ENCODE assay signal across 12 cellular contexts in the genomic region with DNA sequence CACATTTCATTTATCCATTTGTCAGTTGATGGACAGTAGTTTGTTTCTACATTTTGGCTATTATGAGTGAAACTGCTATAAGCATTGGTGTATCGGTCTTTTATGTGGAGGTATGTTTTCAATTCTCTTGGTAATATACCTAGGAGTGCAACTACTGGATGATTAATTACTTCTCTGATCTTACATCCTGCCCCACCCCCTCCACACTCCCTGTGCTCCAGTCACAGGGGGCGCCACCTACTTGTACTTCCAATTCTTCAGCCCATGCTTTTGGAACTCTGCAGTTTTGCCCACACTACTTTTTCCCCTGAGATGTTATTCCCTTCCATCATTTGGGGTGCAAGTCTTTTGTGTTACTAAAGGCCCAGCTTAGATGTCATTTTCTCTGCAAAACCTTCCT. TPM values are rescaled to one million over a fixed set of nuclear protein-coding genes. Genes with fewer than 3 reads are reported as not detected.
DNase-seq lines count a peak whose midpoint lies in the region; ATAC-seq, FAIRE-seq and TF ChIP-seq lines count a peak whose summit lies in the region.
"Had no signal": no experiment of that assay in that cellular context is flagged by ENCODE, and none has a peak within 500 bp of the region (broad histone marks: within the 10 kb centered on the region; RNA-seq: fewer than 3 reads in every experiment).

No MANE protein-coding gene starts in this region.

- in situ Hi-C loops in IMR-90 (cut with MboI; ENCODE audit: low sequenced_read_pairs) = loop anchor here (25.0 kb wide), 3 partner anchors 548 to 948 kb away; a partner anchor contains a TSS

- intact Hi-C loops in IMR-90 (cut with micrococcal nuclease) = loop anchor here (10.0 kb wide), 4 partner anchors 79 to 1331 kb away; a partner anchor contains a TSS

- H3K36me3 ChIP-seq in IMR-90 (ENCODE audit: control insufficient read depth, insufficient read depth, low read length) (no peaks in the 10 kb centered on the region), adipocyte (ENCODE audit: control insufficient read depth, insufficient read depth, low read length, severe bottlenecking) (no peaks in the 10 kb centered on the region)

- no peak overlapping the region for H3K27ac ChIP-seq in IMR-90 (ENCODE audit: insufficient read depth, low read length)

- H4K91ac ChIP-seq in IMR-90 (ENCODE audit: insufficient read depth, low read depth, low read length) = no peak overlapping the region

- H3K9me1 ChIP-seq in IMR-90 (ENCODE audit: insufficient read depth, low read length) = peaks cover 2% of the 10 kb centered on the region; the same call in 1 of the 2 replicates

- no TSS peak for BruUV-seq in IMR-90 (replicated peaks; lab: Mats Ljungman, UMichigan)

- peak; percentile 21 for DNase-seq in NCI-H748 (lab: John Stamatoyannopoulos, UW; ENCODE audit: unreplicated experiment)
- no peak for DNase-seq in NCI-H748 treated with DMSO at 0.1 percent for 48 hours (lab: John Stamatoyannopoulos, UW)
- DNase-seq in IMR-90 = no peak
- DNase-seq in adipocyte (ENCODE audit: low read depth) = peak; percentile 34
- peak; percentile 41 for DNase-seq in kidney tubule cell (ENCODE audit: low spot score)
- no peak for DNase-seq in GM19239 (ENCODE audit: insufficient read length, low spot score)
- no peak for DNase-seq in amniotic stem cell (lab: John Stamatoyannopoulos, UW)
- DNase-seq: activated CD8-positive, alpha-beta memory T cell treated with anti-CD3 and anti-CD28 coated beads, Interleukin-2, amount 50 U/mL, for 4 hours; KBM-7; left cardiac atrium; RPMI8226 had no signal

- no peaks in the 10 kb centered on the region for H3K27me3 ChIP-seq in IMR-90 (ENCODE audit: control insufficient read depth, insufficient read depth, low read length)
- no peaks in the 10 kb centered on the region for H3K27me3 ChIP-seq in adipocyte (replicated peaks; ENCODE audit: control insufficient read depth, insufficient read depth, low read length)

- FAIRE-seq in GM19239 (lab: Jason Lieb, UNC) = no peak

- no peak overlapping the region for H2AK5ac ChIP-seq in IMR-90 (ENCODE audit: low read depth, low read length)

- H2BK20ac ChIP-seq in IMR-90 (ENCODE audit: low read depth, low read length) = no peak overlapping the region

- H3K79me1 ChIP-seq in IMR-90 (ENCODE audit: low read depth in 1 of 2, low read length in 2 of 2) = no peaks in the 10 kb centered on the region

- CTCF ChIA-PET in IMR-90 (lab: Yijun Ruan, JAX) = no interaction called here

- POLR2A ChIA-PET in IMR-90 (lab: Charles Lee; ENCODE audit: unreplicated experiment) = no interaction called here

- no peak for TF ChIP-seq POLR2A in IMR-90 (IDR thresholded peaks at IDR 0.05; ENCODE audit: low read depth, low read length)

- no peak overlapping the region for H3K14ac ChIP-seq in IMR-90 (replicated peaks; ENCODE audit: low read depth, low read length)

- no peak overlapping the region for H3K4me3 ChIP-seq in IMR-90 (ENCODE audit: insufficient read depth, low read depth, low read length)
- no peak overlapping the region for H3K4me3 ChIP-seq in adipocyte (ENCODE audit: low read length)

- no peak overlapping the region for H2BK15ac ChIP-seq in IMR-90 (ENCODE audit: low read depth, low read length)

- H3K4ac ChIP-seq in IMR-90 (ENCODE audit: low read depth, low read length) = no peak overlapping the region

- no peak for ATAC-seq in IMR-90 (ENCODE audit: low read depth)
- no peak for ATAC-seq in HG03159 (IDR thresholded peaks at IDR 0.05; ENCODE audit: unreplicated experiment)
- ATAC-seq: left cardiac atrium had no signal

- TF ChIP-seq CTCF in IMR-90 (conservative IDR thresholded peaks at IDR 0.05; ENCODE audit: low read depth, low read length) = peak; percentile 33

- no peak overlapping the region for H2BK120ac ChIP-seq in IMR-90 (ENCODE audit: low read depth, low read length)

- 33% methylated on average over 1 of the region's 2 CpGs; no CpG with 5 or more reads in 1 of the 2 experiments for WGBS in IMR-90 (ENCODE audit: extremely low coverage in 2 of 2, insufficient read length in 1 of 2), 2 experiments

- H4K20me1 ChIP-seq in IMR-90 (ENCODE audit: insufficient read depth, low read length) = no peaks in the 10 kb centered on the region

- no peak overlapping the region for H3K9ac ChIP-seq in IMR-90 (ENCODE audit: low read depth, low read length)
- H3K9ac ChIP-seq in adipocyte (ENCODE audit: low read length) = no peak overlapping the region

- H3K4me1 ChIP-seq in IMR-90 (ENCODE audit: control insufficient read depth, insufficient read depth, low read length) (peaks cover 5% of the 10 kb centered on the region), adipocyte (ENCODE audit: control insufficient read depth, insufficient read depth, low read length) (peaks cover 18% of the 10 kb centered on the region)

- H2AK9ac ChIP-seq in IMR-90 (replicated peaks; ENCODE audit: low read depth, low read length, poor library complexity) = no peak overlapping the region

- dilution Hi-C loops in IMR-90 (cut with HindIII; ENCODE audit: low sequenced_read_pairs, unreplicated experiment) = no loop called here

- no peaks in the 10 kb centered on the region for H3K9me3 ChIP-seq in IMR-90 (ENCODE audit: control insufficient read depth, insufficient read depth, low read length)
- H3K9me3 ChIP-seq in adipocyte (ENCODE audit: control insufficient read depth, low read length) = no peaks in the 10 kb centered on the region

- TF ChIP-seq RAD21 in IMR-90 (IDR thresholded peaks at IDR 0.05; ENCODE audit: low read length) = no peak

- H2AFZ ChIP-seq in IMR-90 (replicated peaks; ENCODE audit: low read length, poor library complexity) = no peak overlapping the region

- H3K56ac ChIP-seq in IMR-90 (ENCODE audit: extremely low read depth, insufficient read depth, low read length) = no peak overlapping the region

- H3K23ac ChIP-seq in IMR-90 (ENCODE audit: low read depth, low read length) = no peak overlapping the region

- no peak overlapping the region for H3K18ac ChIP-seq in IMR-90 (ENCODE audit: low read depth, low read length)

- H3K4me2 ChIP-seq in IMR-90 (ENCODE audit: low read depth, low read length) = no peak overlapping the region

- H4K5ac ChIP-seq in IMR-90 (ENCODE audit: low read depth, low read length) = no peak overlapping the region

- H4K8ac ChIP-seq in IMR-90 (ENCODE audit: low read depth in 2 of 2, low read length in 2 of 2) = no peak overlapping the region

- H2BK5ac ChIP-seq in IMR-90 (ENCODE audit: low read depth, low read length, poor library complexity, severe bottlenecking) = no peak overlapping the region

TF ChIP-seq in IMR-90, 13 proteins besides CTCF, POLR2A, EP300 and RAD21:
- TF ChIP-seq MAZ (IDR thresholded peaks at IDR 0.05; ENCODE audit: borderline replicate concordance, low read depth, low read length) (no peak), RCOR1 (IDR thresholded peaks at IDR 0.05; ENCODE audit: insufficient replicate concordance, low read length) (no peak), SMC3 (IDR thresholded peaks at IDR 0.05; ENCODE audit: low read depth, low read length) (no peak), MXI1 (IDR thresholded peaks at IDR 0.05; ENCODE audit: borderline replicate concordance, low read depth, low read length) (no peak), RFX5 (IDR thresholded peaks at IDR 0.05; ENCODE audit: low read depth, low read length) (no peak), CEBPB (IDR thresholded peaks at IDR 0.05; ENCODE audit: low read depth, low read length) (no peak), MAFK (IDR thresholded peaks at IDR 0.05; ENCODE audit: low read depth, low read length) (no peak)
- TF ChIP-seq, protein P1, sequence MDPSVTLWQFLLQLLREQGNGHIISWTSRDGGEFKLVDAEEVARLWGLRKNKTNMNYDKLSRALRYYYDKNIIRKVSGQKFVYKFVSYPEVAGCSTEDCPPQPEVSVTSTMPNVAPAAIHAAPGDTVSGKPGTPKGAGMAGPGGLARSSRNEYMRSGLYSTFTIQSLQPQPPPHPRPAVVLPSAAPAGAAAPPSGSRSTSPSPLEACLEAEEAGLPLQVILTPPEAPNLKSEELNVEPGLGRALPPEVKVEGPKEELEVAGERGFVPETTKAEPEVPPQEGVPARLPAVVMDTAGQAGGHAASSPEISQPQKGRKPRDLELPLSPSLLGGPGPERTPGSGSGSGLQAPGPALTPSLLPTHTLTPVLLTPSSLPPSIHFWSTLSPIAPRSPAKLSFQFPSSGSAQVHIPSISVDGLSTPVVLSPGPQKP (IDR thresholded peaks at IDR 0.05; ENCODE audit: borderline replicate concordance, low read depth, low read length) = no peak
- TF ChIP-seq, protein P2, sequence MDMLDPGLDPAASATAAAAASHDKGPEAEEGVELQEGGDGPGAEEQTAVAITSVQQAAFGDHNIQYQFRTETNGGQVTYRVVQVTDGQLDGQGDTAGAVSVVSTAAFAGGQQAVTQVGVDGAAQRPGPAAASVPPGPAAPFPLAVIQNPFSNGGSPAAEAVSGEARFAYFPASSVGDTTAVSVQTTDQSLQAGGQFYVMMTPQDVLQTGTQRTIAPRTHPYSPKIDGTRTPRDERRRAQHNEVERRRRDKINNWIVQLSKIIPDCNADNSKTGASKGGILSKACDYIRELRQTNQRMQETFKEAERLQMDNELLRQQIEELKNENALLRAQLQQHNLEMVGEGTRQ (IDR thresholded peaks at IDR 0.05; ENCODE audit: low read depth, low read length) = no peak
TF ChIP-seq in IMR-90: peak in this region for 0.

RNA-seq across cellular contexts. Expression of a gene that starts 42.0 kb away (rescaled TPM):
- total RNA-seq in IMR-90 (2012; rRNA removed) = 180 and 184 TPM in 2 replicates
- 281 and 285 TPM in 2 replicates for polyA plus RNA-seq in IMR-90 (2012; rRNA removed)
- polyA plus RNA-seq in IMR-90 (2012; cell fraction: cytosol; rRNA removed) = 432 and 436 TPM in 2 replicates
- polyA plus RNA-seq in IMR-90 (2012; cell fraction: nucleus; rRNA removed; ENCODE audit: low replicate concordance) = 116 and 149 TPM in 2 replicates

RNA-seq across cellular contexts. Expression of a gene that starts 42.3 kb away (rescaled TPM):
- 33.9 and 38.4 TPM in 2 replicates for total RNA-seq in IMR-90 (2012; rRNA removed)
- 35.1 and 36.4 TPM in 2 replicates for polyA plus RNA-seq in IMR-90 (2012; rRNA removed)
- 28.1 and 31.3 TPM in 2 replicates for polyA plus RNA-seq in IMR-90 (2012; cell fraction: cytosol; rRNA removed)
- polyA plus RNA-seq in IMR-90 (2012; cell fraction: nucleus; rRNA removed; ENCODE audit: low replicate concordance) = 20.4 and 43.6 TPM in 2 replicates

Comparison
In these comparisons a context has a peak if more than half of its experiments do, and no peak if none do; other contexts are left out.
1. DNase-seq: peak in NCI-H748 (single experiment), adipocyte (single experiment) and kidney tubule cell (single experiment); none in NCI-H748 treated with DMSO at 0.1 percent for 48 hours (single experiment), IMR-90 (single experiment), GM19239 (single experiment) and amniotic stem cell (single experiment).